Comparison of ENCODE assay signal across 9 cellular contexts in the genomic region with DNA sequence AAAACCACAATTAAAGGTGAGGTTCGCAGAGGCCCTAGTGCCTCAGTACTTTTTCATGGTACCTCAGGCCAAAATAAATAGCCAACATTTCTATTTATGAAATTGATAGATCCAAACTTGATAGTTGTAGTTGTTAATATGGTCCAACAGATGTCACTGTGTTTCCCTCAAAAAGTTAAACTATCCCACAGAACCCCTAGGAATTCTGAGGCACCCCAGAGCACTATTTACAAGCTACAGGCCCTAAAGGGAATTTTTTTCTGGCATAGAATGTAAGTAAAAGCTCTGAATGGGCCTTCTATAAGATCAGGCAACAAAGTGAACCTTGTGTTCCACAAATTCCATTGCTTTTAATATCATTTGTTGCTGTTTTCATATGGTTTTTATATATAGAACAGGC. TPM values are rescaled to one million over a fixed set of nuclear protein-coding genes. Genes with fewer than 3 reads are reported as not detected.
DNase-seq lines count a peak whose midpoint lies in the region; ATAC-seq and TF ChIP-seq lines count a peak whose summit lies in the region.
"Had no signal": no experiment of that assay in that cellular context is flagged by ENCODE, and none has a peak within 500 bp of the region (broad histone marks: within the 10 kb centered on the region; RNA-seq: fewer than 3 reads in every experiment).

No MANE protein-coding gene starts in this region.

- H3K27ac ChIP-seq in breast epithelium (peak overlapping the region in 1 of 2 donors; percentile 25), PC-3 (ENCODE audit: low read length) (no peak overlapping the region), fibroblast of lung (ENCODE audit: insufficient read depth, low read length) (no peak overlapping the region), coronary artery (no peak overlapping the region)

- H3K4me1 Mint-ChIP-seq in MCF 10A (ENCODE audit: insufficient read depth, unreplicated experiment) (no peaks in the 10 kb centered on the region), type B pancreatic cell (ENCODE audit: unreplicated experiment) (peaks cover 10% of the 10 kb centered on the region)

- CTCF ChIA-PET in MCF 10A (lab: Yijun Ruan, JAX) = interaction anchor here (0.6 to 12.2 kb wide), 21 partner anchors 13 to 1907 kb away, joined by 3 to 155 read pairs (median 4); no protein-coding TSS in a partner anchor
- CTCF ChIA-PET in PC-3 (lab: Charles Lee) = no interaction called here

- H3K4me3 Mint-ChIP-seq in MCF 10A (ENCODE audit: unreplicated experiment) = no peak overlapping the region
- H3K4me3 Mint-ChIP-seq in type B pancreatic cell = peak overlapping the region; percentile 57

- TF ChIP-seq CTCF in MCF 10A (IDR thresholded peaks at IDR 0.05; ENCODE audit: unreplicated experiment) (peak; percentile 48), breast epithelium (IDR thresholded peaks at IDR 0.05) (peak in 1 of 3 donors; percentile 31), PC-3 (conservative IDR thresholded peaks at IDR 0.05; ENCODE audit: low read depth, low read length) (peak; percentile 62), fibroblast of lung (conservative IDR thresholded peaks at IDR 0.05 in 1 of 2, IDR thresholded peaks at IDR 0.05 in 1 of 2; ENCODE audit: low read depth in 1 of 2, low read length in 2 of 2) (peak; percentile 32 to 38), type B pancreatic cell (conservative IDR thresholded peaks at IDR 0.05) (peak; percentile 70), coronary artery (IDR thresholded peaks at IDR 0.05) (no peak)

- POLR2A ChIA-PET in MCF 10A (lab: Yijun Ruan, JAX) (interaction anchor here (0.7 to 1.5 kb wide), 4 partner anchors 10 to 579 kb away, joined by 3 to 6 read pairs (median 4); no protein-coding TSS in a partner anchor), PC-3 (lab: Charles Lee; ENCODE audit: unreplicated experiment) (no interaction called here)

- H3K27ac Mint-ChIP-seq in MCF 10A (ENCODE audit: low read depth, unreplicated experiment) (no peak overlapping the region), type B pancreatic cell (no peak overlapping the region)

- DNase-seq in MCF 10A (ENCODE audit: unreplicated experiment) = no peak
- DNase-seq in breast epithelium (ENCODE audit: low spot score in 2 of 2) = no peak
- DNase-seq in PC-3 = peak; percentile 18
- peak in 1 of 2 donors; percentile 53 for DNase-seq in fibroblast of lung (ENCODE audit: low read depth in 2 of 2)
- DNase-seq in type B pancreatic cell (ENCODE audit: extremely low spot score, unreplicated experiment) = no peak
- DNase-seq in coronary artery (ENCODE audit: low spot score) = no peak
- no peak for DNase-seq in cerebellar cortex (ENCODE audit: low spot score)
- no peak for DNase-seq in ureter (ENCODE audit: low spot score)
- DNase-seq: KG1 had no signal

- intact Hi-C loops in MCF 10A (cut with micrococcal nuclease) (loop anchor here (2.0 kb wide), 1 partner anchor 159 kb away; no protein-coding TSS in a partner anchor), breast epithelium (cut with DNase I; ENCODE audit: low total_unique reads) (loop anchor here (5.0 kb wide), 1 partner anchor 579 kb away; no protein-coding TSS in a partner anchor), PC-3 (cut with micrococcal nuclease) (loop anchor here (1.0 to 2.0 kb wide), 2 partner anchors 44 to 159 kb away; no protein-coding TSS in a partner anchor)

- peaks cover 5% of the 10 kb centered on the region for H3K36me3 Mint-ChIP-seq in MCF 10A (ENCODE audit: insufficient read depth, unreplicated experiment)
- no peaks in the 10 kb centered on the region for H3K36me3 Mint-ChIP-seq in type B pancreatic cell

- H3K9me3 Mint-ChIP-seq in MCF 10A (ENCODE audit: unreplicated experiment) (no peaks in the 10 kb centered on the region), type B pancreatic cell (no peaks in the 10 kb centered on the region)

- H3K9ac ChIP-seq in PC-3 (ENCODE audit: low read length) = no peak overlapping the region
- no peak overlapping the region for H3K9ac ChIP-seq in fibroblast of lung (ENCODE audit: insufficient read depth, low read length)

- no peak for ATAC-seq in PC-3

- H3K36me3 ChIP-seq in breast epithelium (no peaks in the 10 kb centered on the region), PC-3 (ENCODE audit: low read depth, low read length) (no peaks in the 10 kb centered on the region), fibroblast of lung (ENCODE audit: control insufficient read depth, insufficient read depth, low read length) (no peaks in the 10 kb centered on the region)

- TF ChIP-seq POLR2A in breast epithelium (IDR thresholded peaks at IDR 0.05) = no peak

- H2AFZ ChIP-seq in PC-3 (ENCODE audit: low read length) (no peak overlapping the region), fibroblast of lung (ENCODE audit: low read length) (no peak overlapping the region)

- H3K9me3 ChIP-seq in breast epithelium = no peaks in the 10 kb centered on the region
- H3K9me3 ChIP-seq in PC-3 (ENCODE audit: low read length) = no peaks in the 10 kb centered on the region
- no peaks in the 10 kb centered on the region for H3K9me3 ChIP-seq in fibroblast of lung (ENCODE audit: control insufficient read depth, insufficient read depth, low read depth, low read length)

- H4K20me1 ChIP-seq in PC-3 (ENCODE audit: low read length) (peaks cover 6% of the 10 kb centered on the region; the same call in 1 of the 2 replicates), fibroblast of lung (ENCODE audit: control insufficient read depth, extremely low read depth, insufficient read depth, low read length) (no peaks in the 10 kb centered on the region)

- H3K4me3 ChIP-seq in breast epithelium (no peak overlapping the region), PC-3 (ENCODE audit: low read length) (no peak overlapping the region), fibroblast of lung (replicated peaks in 1 of 4; ENCODE audit: control extremely low read depth in 1 of 4, insufficient read depth in 1 of 4, low read depth in 3 of 4, low read length in 4 of 4) (no peak overlapping the region), coronary artery (no peak overlapping the region)

- H3K27me3 Mint-ChIP-seq in MCF 10A (ENCODE audit: insufficient read depth, unreplicated experiment) = no peaks in the 10 kb centered on the region
- H3K27me3 Mint-ChIP-seq in type B pancreatic cell = no peaks in the 10 kb centered on the region

- H3K79me2 ChIP-seq in PC-3 (ENCODE audit: low read length) (peaks cover 13% of the 10 kb centered on the region), fibroblast of lung (ENCODE audit: control insufficient read depth, insufficient read depth, low read length) (peaks cover 5% of the 10 kb centered on the region)

- H3K9me2 ChIP-seq in PC-3 (replicated peaks; ENCODE audit: low read length) = no peaks in the 10 kb centered on the region

- BruUV-seq in MCF 10A (replicated peaks; lab: Mats Ljungman, UMichigan) = no TSS peak
- BruUV-seq in PC-3 (replicated peaks; lab: Mats Ljungman, UMichigan) = no TSS peak

- H3K27me3 ChIP-seq in breast epithelium (no peaks in the 10 kb centered on the region), PC-3 (ENCODE audit: low read length) (no peaks in the 10 kb centered on the region), fibroblast of lung (ENCODE audit: control insufficient read depth, insufficient read depth, low read length) (no peaks in the 10 kb centered on the region)

- H3K4me2 ChIP-seq in PC-3 (ENCODE audit: low read length) (no peak overlapping the region), fibroblast of lung (ENCODE audit: extremely low read depth, insufficient read depth, low read length) (no peak overlapping the region)

- H3K4me1 ChIP-seq in breast epithelium (peaks cover 0 to 4% of the 10 kb centered on the region in 2 donors), PC-3 (ENCODE audit: insufficient read depth, low read length) (peaks cover 12% of the 10 kb centered on the region), fibroblast of lung (ENCODE audit: control insufficient read depth, extremely low read depth, insufficient read depth, low read length) (no peaks in the 10 kb centered on the region)

- H3F3A ChIP-seq in PC-3 (ENCODE audit: low read length, unreplicated experiment) = no peaks in the 10 kb centered on the region

RNA-seq across cellular contexts. Expression of gene ARL4A, which starts 3.8 kb away (rescaled TPM):
- total RNA-seq in MCF 10A (2022) (30.7 and 42.6 TPM in 2 replicates), breast epithelium (100 to 1,000 TPM in 1 of 3 donors, 10 to 100 TPM in 2; 28.5 to 165 (median 51.1) TPM), PC-3 (2014; rRNA removed) (23.7 and 25.1 TPM in 2 replicates), fibroblast of lung (31.6 and 37.0 TPM in 2 replicates), type B pancreatic cell (ENCODE audit: low replicate concordance) (25.0 and 25.5 TPM in 2 replicates), ureter (22.6 TPM)
- 11.4 and 24.1 TPM in 2 replicates for polyA plus RNA-seq in fibroblast of lung
- polyA plus RNA-seq in fibroblast of lung (2012) = 8.0 and 15.6 TPM in 2 replicates
- 3.1 TPM in 1 of 2 replicates, not detected in the other for polyA minus RNA-seq in fibroblast of lung (ENCODE audit: low replicate concordance)
